In genomic region chr22:31626427-31627150, GRCh38 we compare ENCODE assay signal across 8 cellular contexts. TPM values are rescaled to one million over a fixed set of nuclear protein-coding genes. Genes with fewer than 3 reads are reported as not detected.
DNase-seq lines count a peak whose midpoint lies in the region; ATAC-seq, FAIRE-seq and TF ChIP-seq lines count a peak whose summit lies in the region.
"Had no signal": no experiment of that assay in that cellular context is flagged by ENCODE, and none has a peak within 500 bp of the region (broad histone marks: within the 10 kb centered on the region; RNA-seq: fewer than 3 reads in every experiment).

No MANE protein-coding gene starts in this region.

- no peak for FAIRE-seq in small intestine (lab: Jason Lieb, UNC)

- no peak for ATAC-seq in activated CD8-positive, alpha-beta T cell treated with anti-CD3 and anti-CD28 coated beads, Interleukin-2, amount 10 ng/mL, durations not matched to agents 7 days and 5 days
- ATAC-seq in HG03442 (IDR thresholded peaks at IDR 0.05; ENCODE audit: unreplicated experiment), result no peak
- no peak for ATAC-seq in GM19452 (IDR thresholded peaks at IDR 0.05; ENCODE audit: unreplicated experiment)
- no peak for ATAC-seq in GM18867 (IDR thresholded peaks at IDR 0.05; ENCODE audit: unreplicated experiment)

- DNase-seq in HUDEP-2 (lab: John Stamatoyannopoulos, UW; ENCODE audit: unreplicated experiment in 76 of 76) (peak in 74 of 76 experiments; percentile 55 to 96 (median 86)), glutamatergic neuron (no peak), small intestine (peak; percentile 58)
- DNase-seq in activated CD8-positive, alpha-beta T cell treated with anti-CD3 and anti-CD28 coated beads, Interleukin-2, amount 10 ng/mL, durations not matched to agents 7 days and 5 days, result no peak
- DNase-seq: NCI-H446 treated with DMSO at 0.1 percent for 48 hours had no signal

- TF ChIP-seq CTCF in glutamatergic neuron (IDR thresholded peaks at IDR 0.05; ENCODE audit: partially characterized antibody, unreplicated experiment), result no peak

- H3K4me1 Mint-ChIP-seq in activated CD8-positive, alpha-beta T cell treated with anti-CD3 and anti-CD28 coated beads, Interleukin-2, amount 10 ng/mL, durations not matched to agents 7 days and 5 days (ENCODE audit: low read depth), result peaks cover 39% of the 10 kb centered on the region
- peaks cover 22% of the 10 kb centered on the region for H3K4me1 Mint-ChIP-seq in glutamatergic neuron (ENCODE audit: low read depth, unreplicated experiment)

- H3K4me3 Mint-ChIP-seq in activated CD8-positive, alpha-beta T cell treated with anti-CD3 and anti-CD28 coated beads, Interleukin-2, amount 10 ng/mL, durations not matched to agents 7 days and 5 days, result no peak overlapping the region
- H3K4me3 Mint-ChIP-seq in glutamatergic neuron (ENCODE audit: unreplicated experiment), result peak overlapping the region; percentile 25

- H3K9me3 Mint-ChIP-seq in activated CD8-positive, alpha-beta T cell treated with anti-CD3 and anti-CD28 coated beads, Interleukin-2, amount 10 ng/mL, durations not matched to agents 7 days and 5 days (ENCODE audit: insufficient read depth), result no peaks in the 10 kb centered on the region
- H3K9me3 Mint-ChIP-seq in glutamatergic neuron (ENCODE audit: unreplicated experiment), result peaks cover 5% of the 10 kb centered on the region

- peaks cover 0 to 16% of the 10 kb centered on the region in 2 donors for H3K4me1 ChIP-seq in small intestine (ENCODE audit: control insufficient read depth in 2 of 2, insufficient read depth in 1 of 2, low read depth in 1 of 2, low read length in 1 of 2)

- peak overlapping the region; percentile 39 for H3K27ac Mint-ChIP-seq in activated CD8-positive, alpha-beta T cell treated with anti-CD3 and anti-CD28 coated beads, Interleukin-2, amount 10 ng/mL, durations not matched to agents 7 days and 5 days
- H3K27ac Mint-ChIP-seq in glutamatergic neuron (ENCODE audit: unreplicated experiment), result peak overlapping the region; percentile 94

- H3K9me3 ChIP-seq in small intestine (ENCODE audit: control insufficient read depth, low read depth), result no peaks in the 10 kb centered on the region

- CTCF ChIA-PET in activated CD8-positive, alpha-beta T cell treated with anti-CD3 and anti-CD28 coated beads, Interleukin-2, amount 10 ng/mL, durations not matched to agents 7 days and 5 days (lab: Charles Lee), result no interaction called here

- H3K27ac ChIP-seq in small intestine (ENCODE audit: low read depth in 1 of 2, low read length in 1 of 2), result peak overlapping the region in 1 of 2 donors; percentile 53

- 65 to 77% (median 74%) methylated on average over 15 of the region's 15 CpGs for WGBS in small intestine, 3 donors

- H3K36me3 Mint-ChIP-seq in activated CD8-positive, alpha-beta T cell treated with anti-CD3 and anti-CD28 coated beads, Interleukin-2, amount 10 ng/mL, durations not matched to agents 7 days and 5 days (ENCODE audit: low read depth), result peaks cover 6% of the 10 kb centered on the region
- no peaks in the 10 kb centered on the region for H3K36me3 Mint-ChIP-seq in glutamatergic neuron (ENCODE audit: unreplicated experiment)

- no peaks in the 10 kb centered on the region for H3K27me3 Mint-ChIP-seq in activated CD8-positive, alpha-beta T cell treated with anti-CD3 and anti-CD28 coated beads, Interleukin-2, amount 10 ng/mL, durations not matched to agents 7 days and 5 days (ENCODE audit: low read depth)
- H3K27me3 Mint-ChIP-seq in glutamatergic neuron (ENCODE audit: unreplicated experiment), result peaks cover 15% of the 10 kb centered on the region

- no peaks in the 10 kb centered on the region for H3K36me3 ChIP-seq in small intestine (ENCODE audit: control insufficient read depth in 2 of 2, insufficient read depth in 2 of 2, low read length in 2 of 2)

- no peaks in the 10 kb centered on the region for H3K27me3 ChIP-seq in small intestine (ENCODE audit: control insufficient read depth in 2 of 2, insufficient read depth in 2 of 2, low read length in 2 of 2)

- POLR2A ChIA-PET in activated CD8-positive, alpha-beta T cell treated with anti-CD3 and anti-CD28 coated beads, Interleukin-2, amount 10 ng/mL, durations not matched to agents 7 days and 5 days (lab: Charles Lee), result interaction anchor here (0.8 to 1.0 kb wide), 2 partner anchors 10 to 204 kb away, joined by 3 read pairs; no protein-coding TSS in a partner anchor

- no peak overlapping the region for H3K4me3 ChIP-seq in small intestine (ENCODE audit: low read depth in 1 of 2, low read length in 2 of 2)

RNA-seq across cellular contexts. Expression of gene PISD, which starts 35.4 kb away (rescaled TPM):
- 10 to 100 TPM; 28.8 to 29.2 TPM for total RNA-seq in activated CD8-positive, alpha-beta T cell treated with anti-CD3 and anti-CD28 coated beads, Interleukin-2, amount 10 ng/mL, durations not matched to agents 7 days and 5 days
- 60.9 TPM for total RNA-seq in glutamatergic neuron (ENCODE audit: unreplicated experiment)
- 10 to 100 TPM; 17.3 to 28.3 (median 25.0) TPM for polyA plus RNA-seq in small intestine

Comparison
In these comparisons a context has a peak if more than half of its experiments do, and no peak if none do; other contexts are left out.
1. DNase-seq: peak in HUDEP-2 (74 of 76) and small intestine (single experiment); none in activated CD8-positive, alpha-beta T cell treated with anti-CD3 and anti-CD28 coated beads, Interleukin-2, amount 10 ng/mL, durations not matched to agents 7 days and 5 days (single experiment) and glutamatergic neuron (single experiment).